ENCODE assay signal across 17 cellular contexts in the genomic region with DNA sequence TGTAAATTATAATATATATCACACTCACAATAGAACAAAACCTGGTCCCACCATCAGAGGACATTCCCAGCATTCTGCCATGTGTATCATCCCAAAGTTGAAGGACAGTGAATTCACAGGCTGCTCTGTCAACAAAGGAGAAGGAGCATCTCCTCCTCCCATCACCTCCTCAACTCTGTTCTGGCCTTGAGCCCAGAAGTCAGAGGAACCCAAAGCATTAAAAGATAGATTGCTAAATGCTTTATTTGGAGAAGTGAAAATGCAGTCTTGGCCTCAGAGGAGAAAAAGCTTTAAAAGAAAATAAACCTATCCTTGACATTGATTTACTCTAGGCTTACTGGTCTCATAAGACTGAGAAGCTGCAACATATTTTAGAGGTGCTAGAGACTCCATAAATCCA.
"Had no signal": no experiment of that assay in that cellular context is flagged by ENCODE, and none has a peak within 500 bp of the region (broad histone marks: within the 10 kb centered on the region; RNA-seq: fewer than 3 reads in every experiment).

No MANE protein-coding gene starts in this region.

- H3K36me3 ChIP-seq: adrenal gland, cardiac muscle cell, gastroesophageal sphincter, heart right ventricle, neutrophil, sigmoid colon had no signal

- ATAC-seq: activated naive CD4-positive, alpha-beta T cell treated with anti-CD3 and anti-CD28 coated beads, Interleukin-2, amount 50 U/mL, for 72 hours; esophagus mucosa; gastroesophageal sphincter; heart right ventricle; left ventricle myocardium superior; stimulated activated memory B cell treated with anti-CD40 and anti-IgM and Interleukin-4, amounts not matched to agents 10 μg/mL and 1 μg/mL and 100 μg/mL, for 72 hours; T-helper 17 cell had no signal

- DNase-seq: activated CD4-positive, alpha-beta T cell treated with anti-CD3 and anti-CD28 coated beads, Interleukin-2, amount 50 U/mL, for 48 hours; activated gamma-delta T cell treated with Interleukin-2 at 50 U/mL for 16 hours; effector CD8-positive, alpha-beta T cell; heart right ventricle; left ventricle myocardium superior; mesendoderm; sigmoid colon; stimulated activated CD4-positive, alpha-beta T cell treated with anti-CD3 and anti-CD28 coated beads, Interleukin-4, amount 100 ng/mL, for 24 hours; T-helper 17 cell had no signal

- H3K27ac ChIP-seq: adrenal gland, cardiac muscle cell, gastroesophageal sphincter, heart right ventricle, neutrophil, parathyroid adenoma, sigmoid colon had no signal

- H3K4me1 ChIP-seq: adrenal gland, parathyroid adenoma had no signal

- H3K27me3 ChIP-seq: adrenal gland, cardiac muscle cell, gastroesophageal sphincter, heart right ventricle, neutrophil, sigmoid colon had no signal

- H3K4me3 ChIP-seq: adrenal gland, cardiac muscle cell, gastroesophageal sphincter, heart right ventricle, sigmoid colon had no signal

- H3K9me3 ChIP-seq: adrenal gland, gastroesophageal sphincter, heart right ventricle, neutrophil, sigmoid colon had no signal
